Comparison of ENCODE assay signal across 8 cellular contexts in the genomic region with DNA sequence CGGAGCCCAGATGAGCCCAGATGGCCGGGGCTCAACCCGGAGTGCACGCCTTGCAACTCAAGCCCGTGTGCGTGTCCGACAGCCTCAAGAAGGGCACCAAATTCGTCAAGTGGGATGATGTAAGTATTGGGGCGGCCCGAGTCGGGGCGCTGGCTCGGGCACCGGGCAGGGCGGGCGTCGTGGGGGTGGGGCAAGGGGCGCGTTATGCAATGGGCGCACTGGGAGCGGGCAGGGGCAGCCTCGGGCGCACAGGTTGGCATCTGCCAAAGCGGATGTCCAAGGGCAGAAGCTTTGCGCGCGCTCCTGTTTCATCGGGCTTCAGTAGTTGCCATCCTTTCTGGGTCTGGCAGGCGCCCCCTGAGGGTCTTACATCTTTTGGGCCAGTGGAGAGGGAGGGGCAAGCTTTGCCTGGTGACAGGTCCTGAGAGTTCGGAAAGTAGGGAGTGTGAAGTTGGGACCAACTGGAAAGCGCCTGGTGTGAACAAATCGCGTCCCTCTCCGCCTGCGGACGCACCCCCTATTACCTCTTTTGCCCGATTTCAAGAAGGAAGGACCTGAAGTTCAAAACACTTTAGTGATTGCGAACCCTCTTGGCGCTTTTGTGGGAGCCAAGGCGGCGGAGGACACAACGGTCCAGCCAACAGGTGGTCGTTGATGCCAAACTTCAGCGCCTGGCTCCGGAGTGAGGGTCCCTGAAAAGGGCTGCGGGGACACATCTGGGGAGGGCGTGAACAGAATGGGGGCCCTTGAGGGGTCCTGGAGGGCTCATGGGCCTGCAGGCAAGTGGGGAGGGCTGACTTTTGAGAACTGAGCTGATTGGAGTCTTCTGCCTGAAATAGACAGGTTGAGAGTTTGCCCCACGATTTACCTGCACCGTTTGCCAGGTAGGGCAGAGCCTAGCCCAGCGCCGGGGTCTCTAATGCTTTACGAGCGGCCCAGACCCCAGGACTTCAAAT. TPM values are rescaled to one million over a fixed set of nuclear protein-coding genes. Genes with fewer than 3 reads are reported as not detected.
DNase-seq lines count a peak whose midpoint lies in the region; ATAC-seq and TF ChIP-seq lines count a peak whose summit lies in the region.

No MANE protein-coding gene starts in this region.

- H3K4me3 ChIP-seq in mesodermal cell (ENCODE audit: extremely low read depth, insufficient read depth, low read length, poor library complexity, severe bottlenecking), result peak overlapping the region; percentile 55
- H3K4me3 ChIP-seq in thyroid gland (replicated peaks in 1 of 3), result peak overlapping the region in 2 of 3 donors; percentile 35 to 44

- H3K9me3 ChIP-seq in mesodermal cell (ENCODE audit: control insufficient read depth, low read length) (no peaks in the 10 kb centered on the region), thyroid gland (no peaks in the 10 kb centered on the region)

- peak overlapping the region; percentile 78 to 83 (median 80) for H3K4me3 Mint-ChIP-seq in T-cell
- peak overlapping the region; percentile 90 to 94 for H3K4me3 Mint-ChIP-seq in effector memory CD8-positive, alpha-beta T cell

- peaks cover 17 to 27% (median 21%) of the 10 kb centered on the region in 3 donors for H3K4me1 Mint-ChIP-seq in T-cell
- H3K4me1 Mint-ChIP-seq in effector memory CD8-positive, alpha-beta T cell (ENCODE audit: low read depth in 2 of 2), result peaks cover 30 to 44% of the 10 kb centered on the region in 2 donors

- H3K27me3 Mint-ChIP-seq in T-cell, result peaks cover 6 to 27% of the 10 kb centered on the region in 2 donors
- H3K27me3 Mint-ChIP-seq in effector memory CD8-positive, alpha-beta T cell, result no peaks in the 10 kb centered on the region

- DNase-seq in NCI-H2029 (lab: John Stamatoyannopoulos, UW) (peak; percentile 22), NCI-H2029 treated with DMSO at 0.1 percent for 48 hours (lab: John Stamatoyannopoulos, UW) (no peak), T-cell (peak in 17 of 34 experiments; percentile 1 to 32 (median 7)), thyroid gland (peak; percentile 19 to 30), NCI-H2107 (lab: John Stamatoyannopoulos, UW) (no peak)
- peak in 2 of 3 experiments; percentile 21 for DNase-seq in effector memory CD8-positive, alpha-beta T cell

- H3K36me3 ChIP-seq in mesodermal cell (ENCODE audit: control insufficient read depth, insufficient read depth, low read length) (no peaks in the 10 kb centered on the region), thyroid gland (no peaks in the 10 kb centered on the region)

- intact Hi-C loops in thyroid gland (cut with DNase I), result loop anchor here (10.0 kb wide), 2 partner anchors 252 to 582 kb away; no protein-coding TSS in a partner anchor

- H3K27ac Mint-ChIP-seq in T-cell, result peak overlapping the region in 1 of 2 donors; percentile 12
- H3K27ac Mint-ChIP-seq in effector memory CD8-positive, alpha-beta T cell, result peak overlapping the region in 1 of 2 donors; percentile 86

- H3K4me1 ChIP-seq in mesodermal cell (ENCODE audit: control insufficient read depth, insufficient read depth, low read length, poor library complexity, severe bottlenecking) (peaks cover 7% of the 10 kb centered on the region), thyroid gland (peaks cover 7 to 10% of the 10 kb centered on the region in 2 donors)

- 20 to 40% methylated on average over 36 to 48 of the region's 53 CpGs for WGBS in mesodermal cell (ENCODE audit: insufficient coverage in 2 of 2), 2 experiments
- 9 to 14% methylated on average over 37 to 48 of the region's 53 CpGs for WGBS in thyroid gland, 2 donors

- no peak for TF ChIP-seq CTCF in thyroid gland (IDR thresholded peaks at IDR 0.05)

- no peak for TF ChIP-seq POLR2A in thyroid gland (IDR thresholded peaks at IDR 0.05)

- POLR2A ChIA-PET in T-cell (lab: Charles Lee), result no interaction called here

- CTCF ChIA-PET in T-cell (lab: Charles Lee), result interaction anchor here in 1 of 2 donors (1.2 kb wide), 1 partner anchor 13 kb away, joined by 3 read pairs; no protein-coding TSS in a partner anchor

- no peaks in the 10 kb centered on the region for H3K36me3 Mint-ChIP-seq in T-cell
- peaks cover 5% of the 10 kb centered on the region for H3K36me3 Mint-ChIP-seq in effector memory CD8-positive, alpha-beta T cell (ENCODE audit: insufficient read depth)

- ATAC-seq in T-cell (replicated peaks in 1 of 4), result peak in 2 of 4 experiments; percentile 32 to 33
- ATAC-seq in effector memory CD8-positive, alpha-beta T cell (replicated peaks), result peak; percentile 29
- ATAC-seq in activated CD4-positive, CD25-positive, alpha-beta regulatory T cell treated with anti-CD3 and anti-CD28 coated beads, Interleukin-2, amount 50 U/mL, for 24 hours, result no peak

- no peaks in the 10 kb centered on the region for H3K9me3 Mint-ChIP-seq in T-cell
- H3K9me3 Mint-ChIP-seq in effector memory CD8-positive, alpha-beta T cell, result no peaks in the 10 kb centered on the region

- no peaks in the 10 kb centered on the region for H3K27me3 ChIP-seq in thyroid gland

- H3K27ac ChIP-seq in mesodermal cell (ENCODE audit: low read depth, low read length, severe bottlenecking) (no peak overlapping the region), thyroid gland (peak overlapping the region in 2 of 3 donors; percentile 50 to 53)

RNA-seq across cellular contexts. Expression of gene PLCB1, which starts 0.8 kb away (rescaled TPM):
- 10 to 100 TPM in 2 of 5 donors, 1 to 10 TPM in 3; 3.3 to 15.1 (median 7.4) TPM for total RNA-seq in T-cell
- polyA plus RNA-seq in mesodermal cell (2013, experiment 1 of 2), result 9.8 TPM
- polyA plus RNA-seq in mesodermal cell (2013, experiment 2 of 2), result 8.7 TPM
- 10 to 100 TPM in 2 of 4 donors, 1 to 10 TPM in 2; 7.3 to 14.1 (median 11.0) TPM for total RNA-seq in thyroid gland

Comparison
In these comparisons a context has a peak if more than half of its experiments do, and no peak if none do; other contexts are left out.
1. DNase-seq: peak in NCI-H2029 (single experiment), effector memory CD8-positive, alpha-beta T cell (2 of 3) and thyroid gland (2 of 2); none in NCI-H2029 treated with DMSO at 0.1 percent for 48 hours (single experiment) and NCI-H2107 (single experiment).